ENCODE assay signal across 25 cellular contexts in genomic region chr12:119318811-119319210, GRCh38. TPM values are rescaled to one million over a fixed set of nuclear protein-coding genes. Genes with fewer than 3 reads are reported as not detected.
DNase-seq lines count a peak whose midpoint lies in the region; ATAC-seq, FAIRE-seq and TF ChIP-seq lines count a peak whose summit lies in the region.
"Had no signal": no experiment of that assay in that cellular context is flagged by ENCODE, and none has a peak within 500 bp of the region (broad histone marks: within the 10 kb centered on the region; RNA-seq: fewer than 3 reads in every experiment).

No MANE protein-coding gene starts in this region.

- peak overlapping the region; percentile 55 for H3K27ac Mint-ChIP-seq in nephron progenitor cell
- H3K27ac Mint-ChIP-seq: CD4-positive, alpha-beta memory T cell; HFFc6 had no signal

- H3K9me3 ChIP-seq in sigmoid colon: no peaks in the 10 kb centered on the region
- no peaks in the 10 kb centered on the region for H3K9me3 ChIP-seq in hepatocyte (ENCODE audit: low read depth)
- H3K9me3 ChIP-seq: HAP-1 had no signal

- H3K4me1 ChIP-seq in sigmoid colon: peaks cover 0 to 35% (median 21%) of the 10 kb centered on the region in 4 donors
- H3K4me1 ChIP-seq in hepatocyte (ENCODE audit: insufficient read depth): no peaks in the 10 kb centered on the region
- H3K4me1 ChIP-seq: HAP-1 had no signal

- peaks cover 10% of the 10 kb centered on the region for H3K9me3 Mint-ChIP-seq in nephron progenitor cell

- 51 to 70% methylated on average over 3 of the region's 3 CpGs for WGBS in sigmoid colon, 2 donors
- WGBS in hepatocyte (ENCODE audit: low lambda C conversion rate, missing lambda C conversion rate): 82% methylated on average over 3 of the region's 3 CpGs

- intact Hi-C loops in left cardiac atrium (cut with DNase I): no loop called here
- intact Hi-C loops in cardiac septum (cut with DNase I): no loop called here
- intact Hi-C loops in sigmoid colon (cut with DNase I): no loop called here

- DNase-seq in left cardiac atrium: no peak
- no peak for DNase-seq in cardiac septum (ENCODE audit: low spot score)
- peak; percentile 72 to 76 for DNase-seq in NCI-H526 (lab: John Stamatoyannopoulos, UW)
- DNase-seq in nephron progenitor cell: no peak
- DNase-seq in sigmoid colon: no peak
- DNase-seq in hepatocyte (ENCODE audit: low spot score): no peak
- no peak for DNase-seq in HTR-8/SVneo (ENCODE audit: insufficient read length, low spot score)
- DNase-seq: C1 segment of cervical spinal cord; Calu3; CD4-positive, alpha-beta memory T cell; COR-L47; DMS53; DMS79 treated with DMSO at 0.1 percent for 48 hours; GF-D8; GOT3; HFFc6 had no signal

- no peak overlapping the region for H3K4me2 ChIP-seq in hepatocyte

- H3K79me2 ChIP-seq in hepatocyte: no peaks in the 10 kb centered on the region

- H3K36me3 ChIP-seq in sigmoid colon (no peaks in the 10 kb centered on the region), hepatocyte (replicated peaks; ENCODE audit: insufficient read depth, low read depth) (no peaks in the 10 kb centered on the region)
- H3K36me3 ChIP-seq: HAP-1 had no signal

- peaks cover 29% of the 10 kb centered on the region for H3K4me1 Mint-ChIP-seq in nephron progenitor cell
- H3K4me1 Mint-ChIP-seq: CD4-positive, alpha-beta memory T cell had no signal

- no peak overlapping the region for H3K4me3 Mint-ChIP-seq in nephron progenitor cell
- H3K4me3 Mint-ChIP-seq: CD4-positive, alpha-beta memory T cell; HFFc6 had no signal

- H3K27me3 ChIP-seq in sigmoid colon (no peaks in the 10 kb centered on the region), hepatocyte (no peaks in the 10 kb centered on the region)

- TF ChIP-seq CTCF in nephron progenitor cell (IDR thresholded peaks at IDR 0.05) (no peak), sigmoid colon (IDR thresholded peaks at IDR 0.05) (no peak), hepatocyte (IDR thresholded peaks at IDR 0.05; ENCODE audit: poor library complexity) (no peak)

- H3K36me3 Mint-ChIP-seq in nephron progenitor cell (ENCODE audit: low read depth): no peaks in the 10 kb centered on the region
- H3K36me3 Mint-ChIP-seq: CD4-positive, alpha-beta memory T cell had no signal

- peak; percentile 29 to 41 for ATAC-seq in left cardiac atrium

- no peak for TF ChIP-seq POLR2A in sigmoid colon (IDR thresholded peaks at IDR 0.05)

- H3K4me3 ChIP-seq in sigmoid colon: no peak overlapping the region
- H3K4me3 ChIP-seq in hepatocyte: no peak overlapping the region
- H3K4me3 ChIP-seq: HAP-1 had no signal

- H3K9me2 ChIP-seq in hepatocyte (replicated peaks; ENCODE audit: insufficient read depth): no peaks in the 10 kb centered on the region

- TF ChIP-seq EP300 in sigmoid colon (IDR thresholded peaks at IDR 0.05): no peak

- FAIRE-seq in HTR-8/SVneo (lab: Jason Lieb, UNC): no peak
- FAIRE-seq: GM12891, GM18507, H54 had no signal

- no peak overlapping the region for H2AFZ ChIP-seq in hepatocyte

- H3K27ac ChIP-seq in sigmoid colon (peak overlapping the region in 3 of 4 donors; percentile 80 to 82 (median 82)), hepatocyte (no peak overlapping the region)

- no peaks in the 10 kb centered on the region for H3K27me3 Mint-ChIP-seq in nephron progenitor cell (ENCODE audit: low read depth, poor library complexity)

- H4K20me1 ChIP-seq in hepatocyte (ENCODE audit: insufficient read depth, poor library complexity, severe bottlenecking): no peaks in the 10 kb centered on the region

RNA-seq across cellular contexts. Expression of gene CCDC60, which starts 15.7 kb away (rescaled TPM):
- total RNA-seq in left cardiac atrium: not detected
- total RNA-seq in cardiac septum: not detected
- 1 to 10 TPM; 1.1 to 2.8 (median 1.5) TPM for total RNA-seq in sigmoid colon
- 10 to 100 TPM in 1 of 3 donors, 1 to 10 TPM in 2; 1.3 to 10.4 (median 9.0) TPM for polyA plus RNA-seq in sigmoid colon
- 0.24 and 0.47 TPM in 2 replicates for total RNA-seq in hepatocyte
- 0.43 TPM in 1 of 2 replicates, not detected in the other for polyA plus RNA-seq in hepatocyte
- total RNA-seq: A172; A673; Calu3; CD4-positive, alpha-beta memory T cell; Daoy; G401; HFFc6 had no signal
- polyA plus RNA-seq: BJ; CD4-positive, alpha-beta memory T cell had no signal

Comparison
In these comparisons a context has a peak if more than half of its experiments do, and no peak if none do; other contexts are left out.
1. DNase-seq: peak in NCI-H526 (2 of 2); none in left cardiac atrium (single experiment), cardiac septum (single experiment), nephron progenitor cell (single experiment), sigmoid colon (single experiment), hepatocyte (single experiment) and HTR-8/SVneo (single experiment).